ENCODE assay signal across 11 cellular contexts in genomic region chr22:24284747-24285203, GRCh38. TPM values are rescaled to one million over a fixed set of nuclear protein-coding genes. Genes with fewer than 3 reads are reported as not detected.
DNase-seq lines count a peak whose midpoint lies in the region; ATAC-seq and TF ChIP-seq lines count a peak whose summit lies in the region.
"Had no signal": no experiment of that assay in that cellular context is flagged by ENCODE, and none has a peak within 500 bp of the region (broad histone marks: within the 10 kb centered on the region; RNA-seq: fewer than 3 reads in every experiment).

No MANE protein-coding gene starts in this region.

- 80 to 83% methylated on average over 1 to 2 of the region's 2 CpGs for WGBS in gastroesophageal sphincter (ENCODE audit: low coverage in 1 of 2), 2 donors
- 72 to 80% methylated on average over 2 of the region's 2 CpGs for WGBS in transverse colon (ENCODE audit: low coverage in 1 of 2), 2 donors

- TF ChIP-seq POLR2A in gastroesophageal sphincter (IDR thresholded peaks at IDR 0.05), result no peak
- no peak for TF ChIP-seq POLR2A in transverse colon (IDR thresholded peaks at IDR 0.05)

- no peaks in the 10 kb centered on the region for H3K9me3 ChIP-seq in right atrium auricular region
- H3K9me3 ChIP-seq in gastroesophageal sphincter, result no peaks in the 10 kb centered on the region
- H3K9me3 ChIP-seq in transverse colon, result no peaks in the 10 kb centered on the region

- CTCF ChIA-PET in activated CD8-positive, alpha-beta T cell treated with anti-CD3 and anti-CD28 coated beads, Interleukin-2, amount 10 ng/mL, durations not matched to agents 7 days and 5 days (lab: Charles Lee), result interaction anchor here (0.7 to 2.4 kb wide), 8 partner anchors 10 to 130 kb away, joined by 3 to 6 read pairs (median 4); no protein-coding TSS in a partner anchor

- H3K36me3 Mint-ChIP-seq in activated CD8-positive, alpha-beta T cell treated with anti-CD3 and anti-CD28 coated beads, Interleukin-2, amount 10 ng/mL, durations not matched to agents 7 days and 5 days (ENCODE audit: low read depth), result peaks cover 17% of the 10 kb centered on the region

- H3K36me3 ChIP-seq in right atrium auricular region (no peaks in the 10 kb centered on the region), gastroesophageal sphincter (no peaks in the 10 kb centered on the region), transverse colon (no peaks in the 10 kb centered on the region)

- peaks cover 0 to 51% of the 10 kb centered on the region in 2 donors for H3K4me1 ChIP-seq in right atrium auricular region
- peaks cover 12 to 80% (median 17%) of the 10 kb centered on the region in 3 donors for H3K4me1 ChIP-seq in gastroesophageal sphincter
- H3K4me1 ChIP-seq in transverse colon, result peaks cover 23 to 56% (median 33%) of the 10 kb centered on the region in 4 donors

- H3K4me3 Mint-ChIP-seq in activated CD8-positive, alpha-beta T cell treated with anti-CD3 and anti-CD28 coated beads, Interleukin-2, amount 10 ng/mL, durations not matched to agents 7 days and 5 days, result no peak overlapping the region

- H3K27me3 ChIP-seq in right atrium auricular region (no peaks in the 10 kb centered on the region), gastroesophageal sphincter (no peaks in the 10 kb centered on the region), transverse colon (no peaks in the 10 kb centered on the region), dorsolateral prefrontal cortex (no peaks in the 10 kb centered on the region)

- POLR2A ChIA-PET in activated CD8-positive, alpha-beta T cell treated with anti-CD3 and anti-CD28 coated beads, Interleukin-2, amount 10 ng/mL, durations not matched to agents 7 days and 5 days (lab: Charles Lee), result no interaction called here

- H3K9me3 Mint-ChIP-seq in activated CD8-positive, alpha-beta T cell treated with anti-CD3 and anti-CD28 coated beads, Interleukin-2, amount 10 ng/mL, durations not matched to agents 7 days and 5 days (ENCODE audit: insufficient read depth), result no peaks in the 10 kb centered on the region

- H3K4me3 ChIP-seq in right atrium auricular region (no peak overlapping the region), gastroesophageal sphincter (no peak overlapping the region), transverse colon (no peak overlapping the region), dorsolateral prefrontal cortex (peak overlapping the region in 5 of 59 donors; percentile 18 to 58 (median 30))

- TF ChIP-seq CTCF in right atrium auricular region (IDR thresholded peaks at IDR 0.05), result no peak
- no peak for TF ChIP-seq CTCF in gastroesophageal sphincter (IDR thresholded peaks at IDR 0.05)
- no peak for TF ChIP-seq CTCF in transverse colon (IDR thresholded peaks at IDR 0.05)
- no peak for TF ChIP-seq CTCF in dorsolateral prefrontal cortex (IDR thresholded peaks at IDR 0.05 in 54 of 56, conservative IDR thresholded peaks at IDR 0.05 in 2 of 56; ENCODE audit: low read depth in 1 of 56, partially characterized antibody in 56 of 56)

- no peaks in the 10 kb centered on the region for H3K27me3 Mint-ChIP-seq in activated CD8-positive, alpha-beta T cell treated with anti-CD3 and anti-CD28 coated beads, Interleukin-2, amount 10 ng/mL, durations not matched to agents 7 days and 5 days (ENCODE audit: low read depth)

- DNase-seq in right atrium auricular region (ENCODE audit: low spot score) (no peak), Right ventricle myocardium superior (no peak), transverse colon (no peak), dorsolateral prefrontal cortex (no peak), NCI-H510A (lab: John Stamatoyannopoulos, UW) (no peak)
- DNase-seq in activated CD8-positive, alpha-beta T cell treated with anti-CD3 and anti-CD28 coated beads, Interleukin-2, amount 10 ng/mL, durations not matched to agents 7 days and 5 days, result no peak
- DNase-seq: activated gamma-delta T cell, NCI-H1105 treated with DMSO at 0.1 percent for 48 hours had no signal

- in situ Hi-C loops in transverse colon (cut with MboI; ENCODE audit: low pct_ligation_motif_present in 1 of 4, low pct_unique_long_range_greater_than_20kb in 1 of 4, low sequenced_read_pairs in 3 of 4), result no loop called here

- ATAC-seq in Right ventricle myocardium superior (ENCODE audit: poor library complexity) (no peak), gastroesophageal sphincter (no peak), GM21390 (IDR thresholded peaks at IDR 0.05; ENCODE audit: unreplicated experiment) (no peak)
- ATAC-seq in activated CD8-positive, alpha-beta T cell treated with anti-CD3 and anti-CD28 coated beads, Interleukin-2, amount 10 ng/mL, durations not matched to agents 7 days and 5 days, result peak; percentile 82

- intact Hi-C loops in Right ventricle myocardium superior (cut with DNase I), result no loop called here
- intact Hi-C loops in transverse colon (cut with DNase I; ENCODE audit: low total_unique reads), result no loop called here
- intact Hi-C loops in dorsolateral prefrontal cortex (cut with DNase I), result no loop called here

- peaks cover 54% of the 10 kb centered on the region for H3K4me1 Mint-ChIP-seq in activated CD8-positive, alpha-beta T cell treated with anti-CD3 and anti-CD28 coated beads, Interleukin-2, amount 10 ng/mL, durations not matched to agents 7 days and 5 days (ENCODE audit: low read depth)

- H3K27ac ChIP-seq in right atrium auricular region (peak overlapping the region; percentile 52 to 79), gastroesophageal sphincter (peak overlapping the region in 3 of 4 donors; percentile 62 to 74 (median 73)), transverse colon (peak overlapping the region; percentile 10 to 64 (median 47)), dorsolateral prefrontal cortex (peak overlapping the region in 23 of 59 donors; percentile 2 to 76 (median 59))
- H3K27ac ChIP-seq: parathyroid adenoma had no signal

- peak overlapping the region; percentile 17 for H3K27ac Mint-ChIP-seq in activated CD8-positive, alpha-beta T cell treated with anti-CD3 and anti-CD28 coated beads, Interleukin-2, amount 10 ng/mL, durations not matched to agents 7 days and 5 days

- TF ChIP-seq EP300 in gastroesophageal sphincter (IDR thresholded peaks at IDR 0.05) (no peak), transverse colon (IDR thresholded peaks at IDR 0.05; ENCODE audit: low read depth) (no peak)

RNA-seq across cellular contexts. Expression of gene SPECC1L, which starts 14.1 kb away (rescaled TPM):
- total RNA-seq in right atrium auricular region, result 10 to 100 TPM; 33.6 to 39.1 TPM
- 41.1 TPM for total RNA-seq in Right ventricle myocardium superior
- total RNA-seq in activated CD8-positive, alpha-beta T cell treated with anti-CD3 and anti-CD28 coated beads, Interleukin-2, amount 10 ng/mL, durations not matched to agents 7 days and 5 days, result 10 to 100 TPM; 57.6 to 59.7 TPM
- total RNA-seq in gastroesophageal sphincter, result 100 to 1,000 TPM in 2 of 4 donors, 10 to 100 TPM in 2; 62.3 to 110 (median 92.5) TPM
- 100 to 1,000 TPM in 1 of 4 donors, 10 to 100 TPM in 3; 50.4 to 125 (median 68.0) TPM for total RNA-seq in transverse colon
- 100 to 1,000 TPM in 29 of 120 experiments, 10 to 100 TPM in 91; 59.5 to 136 (median 91.9) TPM for total RNA-seq in dorsolateral prefrontal cortex

RNA-seq across cellular contexts. Expression of gene GGT5, which starts 39.9 kb away (rescaled TPM):
- total RNA-seq in right atrium auricular region (10 to 100 TPM; 36.2 to 58.7 TPM), Right ventricle myocardium superior (21.0 TPM), gastroesophageal sphincter (10 to 100 TPM; 26.3 to 38.9 (median 34.7) TPM), transverse colon (10 to 100 TPM in 2 of 4 donors, 1 to 10 TPM in 2; 4.1 to 15.4 (median 9.1) TPM), dorsolateral prefrontal cortex (10 to 100 TPM in 113 of 120 experiments, 1 to 10 TPM in 7; 5.9 to 50.2 (median 18.8) TPM)
- total RNA-seq in activated CD8-positive, alpha-beta T cell treated with anti-CD3 and anti-CD28 coated beads, Interleukin-2, amount 10 ng/mL, durations not matched to agents 7 days and 5 days, result under 1 TPM; 0.29 to 0.44 TPM
